In the genomic region with DNA sequence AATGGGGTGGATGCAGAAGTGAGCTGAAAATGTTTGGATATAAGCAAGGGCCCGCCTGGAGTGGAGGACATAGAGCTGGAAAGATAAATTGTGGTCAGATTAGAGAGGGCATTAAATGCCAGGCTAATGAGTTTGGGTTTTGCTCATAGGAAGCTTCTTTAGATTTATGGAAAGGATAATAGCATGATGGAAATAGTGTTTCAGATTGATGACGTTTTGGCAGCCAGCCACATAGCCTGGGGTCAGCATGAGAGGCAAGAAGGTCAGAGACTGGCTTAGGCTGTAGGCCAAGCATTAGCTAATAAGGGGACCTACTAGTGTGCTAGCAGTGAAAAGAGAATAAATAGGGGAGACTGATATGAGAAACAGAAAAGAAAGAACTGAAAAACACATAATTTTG, we compare ENCODE assay signal across 1 cellular context.
TF ChIP-seq lines count a peak whose summit lies in the region.

No MANE protein-coding gene starts in this region.

TF ChIP-seq in HEK293, 187 proteins besides CTCF, POLR2A, EP300 and RAD21 (continued from another document):
- TF ChIP-seq, protein P1, sequence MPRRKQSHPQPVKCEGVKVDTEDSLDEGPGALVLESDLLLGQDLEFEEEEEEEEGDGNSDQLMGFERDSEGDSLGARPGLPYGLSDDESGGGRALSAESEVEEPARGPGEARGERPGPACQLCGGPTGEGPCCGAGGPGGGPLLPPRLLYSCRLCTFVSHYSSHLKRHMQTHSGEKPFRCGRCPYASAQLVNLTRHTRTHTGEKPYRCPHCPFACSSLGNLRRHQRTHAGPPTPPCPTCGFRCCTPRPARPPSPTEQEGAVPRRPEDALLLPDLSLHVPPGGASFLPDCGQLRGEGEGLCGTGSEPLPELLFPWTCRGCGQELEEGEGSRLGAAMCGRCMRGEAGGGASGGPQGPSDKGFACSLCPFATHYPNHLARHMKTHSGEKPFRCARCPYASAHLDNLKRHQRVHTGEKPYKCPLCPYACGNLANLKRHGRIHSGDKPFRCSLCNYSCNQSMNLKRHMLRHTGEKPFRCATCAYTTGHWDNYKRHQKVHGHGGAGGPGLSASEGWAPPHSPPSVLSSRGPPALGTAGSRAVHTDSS (tag by site-specific recombination; IDR thresholded peaks at IDR 0.05), result no peak
- no peak for TF ChIP-seq TRIM28 (IDR thresholded peaks at IDR 0.05; ENCODE audit: borderline replicate concordance, low read length)
- no peak for TF ChIP-seq REPIN1 (tag by site-specific recombination; IDR thresholded peaks at IDR 0.05; ENCODE audit: low read depth)
- no peak for TF ChIP-seq MYNN (tag by site-specific recombination; IDR thresholded peaks at IDR 0.05; ENCODE audit: borderline replicate concordance)
- no peak for TF ChIP-seq KLF9 (tag by site-specific recombination; IDR thresholded peaks at IDR 0.05; ENCODE audit: low read depth)
- TF ChIP-seq ZNF184 (tag by site-specific recombination; IDR thresholded peaks at IDR 0.05), result no peak
- TF ChIP-seq YY1 (tag by site-specific recombination; IDR thresholded peaks at IDR 0.05), result no peak
- peak; percentile 85 for TF ChIP-seq ZNF843 (tag by site-specific recombination; IDR thresholded peaks at IDR 0.05)
- peak; percentile 60 for TF ChIP-seq ZEB2 (tag by site-specific recombination; IDR thresholded peaks at IDR 0.05)
- TF ChIP-seq ZNF658 (tag by site-specific recombination; IDR thresholded peaks at IDR 0.05), result no peak
- 0 out of 2 replicates have a peak, but pooled peaks have one; percentile 46 for TF ChIP-seq KLF16 (tag by site-specific recombination; IDR thresholded peaks at IDR 0.05)
- TF ChIP-seq, protein P2, sequence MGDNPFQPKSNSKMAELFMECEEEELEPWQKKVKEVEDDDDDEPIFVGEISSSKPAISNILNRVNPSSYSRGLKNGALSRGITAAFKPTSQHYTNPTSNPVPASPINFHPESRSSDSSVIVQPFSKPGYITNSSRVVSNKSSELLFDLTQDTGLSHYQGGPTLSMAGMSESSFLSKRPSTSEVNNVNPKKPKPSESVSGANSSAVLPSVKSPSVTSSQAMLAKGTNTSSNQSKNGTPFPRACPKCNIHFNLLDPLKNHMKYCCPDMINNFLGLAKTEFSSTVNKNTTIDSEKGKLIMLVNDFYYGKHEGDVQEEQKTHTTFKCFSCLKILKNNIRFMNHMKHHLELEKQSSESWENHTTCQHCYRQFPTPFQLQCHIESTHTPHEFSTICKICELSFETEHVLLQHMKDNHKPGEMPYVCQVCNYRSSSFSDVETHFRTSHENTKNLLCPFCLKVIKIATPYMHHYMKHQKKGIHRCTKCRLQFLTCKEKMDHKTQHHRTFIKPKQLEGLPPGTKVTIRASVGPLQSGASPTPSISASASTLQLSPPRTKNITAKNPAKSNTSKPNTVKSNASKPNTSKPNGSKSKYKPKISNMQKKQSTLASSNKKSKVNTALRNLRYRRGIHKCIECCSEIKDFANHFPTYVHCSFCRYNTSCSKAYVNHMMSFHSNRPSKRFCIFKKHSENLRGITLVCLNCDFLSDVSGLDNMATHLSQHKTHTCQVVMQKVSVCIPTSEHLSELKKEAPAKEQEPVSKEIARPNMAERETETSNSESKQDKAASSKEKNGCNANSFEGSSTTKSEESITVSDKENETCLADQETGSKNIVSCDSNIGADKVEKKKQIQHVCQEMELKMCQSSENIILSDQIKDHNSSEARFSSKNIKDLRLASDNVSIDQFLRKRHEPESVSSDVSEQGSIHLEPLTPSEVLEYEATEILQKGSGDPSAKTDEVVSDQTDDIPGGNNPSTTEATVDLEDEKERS (tag by site-specific recombination; IDR thresholded peaks at IDR 0.05), result no peak
- TF ChIP-seq ZNF48 (tag by site-specific recombination; IDR thresholded peaks at IDR 0.05), result no peak
- no peak for TF ChIP-seq ZSCAN23 (tag by site-specific recombination; IDR thresholded peaks at IDR 0.05)
- TF ChIP-seq ZNF629 (tag by site-specific recombination; IDR thresholded peaks at IDR 0.05), result peak; percentile 31; the same call in 1 of the 2 replicates
- TF ChIP-seq HOXA7 (CRISPR knock-in tag; IDR thresholded peaks at IDR 0.05; ENCODE audit: borderline replicate concordance), result no peak
- no peak for TF ChIP-seq ZNF624 (tag by site-specific recombination; IDR thresholded peaks at IDR 0.05)
- 0 out of 2 replicates have a peak, but pooled peaks have one; percentile 16 for TF ChIP-seq ZIC2 (tag by site-specific recombination; IDR thresholded peaks at IDR 0.05)
- TF ChIP-seq ZNF311 (tag by site-specific recombination; IDR thresholded peaks at IDR 0.05; ENCODE audit: borderline replicate concordance), result no peak
- no peak for TF ChIP-seq ZNF302 (tag by site-specific recombination; IDR thresholded peaks at IDR 0.05; ENCODE audit: low read depth)
- peak; percentile 57; the same call in 1 of the 2 replicates for TF ChIP-seq ZNF692 (tag by site-specific recombination; IDR thresholded peaks at IDR 0.05)
- TF ChIP-seq ZXDB (tag by site-specific recombination; IDR thresholded peaks at IDR 0.05), result 0 out of 2 replicates have a peak, but pooled peaks have one; percentile 35
